ENCODE assay signal across 8 cellular contexts in the genomic region with DNA sequence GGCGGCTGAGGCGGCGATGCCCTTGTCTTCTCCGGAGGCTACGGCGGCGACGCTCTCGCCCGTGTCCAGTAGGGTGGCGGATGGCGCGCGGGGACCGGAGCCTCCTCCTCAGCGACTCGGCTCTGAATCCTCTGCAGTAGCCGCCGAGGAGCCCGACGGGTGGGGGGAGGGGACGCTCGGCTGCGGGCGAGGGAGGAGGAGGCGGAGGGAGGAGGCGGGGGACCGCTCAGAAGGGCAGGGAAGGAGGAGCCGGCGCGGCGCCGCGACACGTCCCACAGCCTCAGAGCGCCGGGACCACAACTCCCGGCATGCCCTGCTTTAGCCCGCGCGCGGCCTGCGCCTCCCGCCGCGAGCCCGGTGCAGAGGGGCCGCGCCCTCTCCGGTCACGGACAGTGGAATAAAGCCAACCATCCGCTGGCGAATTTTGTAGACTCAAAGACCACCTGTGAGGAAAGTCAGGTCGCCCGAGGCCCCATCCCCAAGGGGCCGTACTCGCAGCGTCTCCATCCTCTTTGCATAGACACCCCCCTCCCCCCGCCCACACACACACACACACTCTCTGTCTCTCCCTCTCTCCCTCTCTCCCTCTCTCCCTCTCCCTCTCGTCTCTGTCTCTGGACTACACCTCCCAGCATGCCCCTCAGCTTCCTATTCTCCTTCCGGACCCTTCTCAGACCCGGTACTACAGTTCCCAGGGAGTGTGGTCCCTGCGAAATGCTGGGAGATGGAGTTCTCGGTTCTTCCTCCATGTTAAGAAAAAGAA. TPM values are rescaled to one million over a fixed set of nuclear protein-coding genes. Genes with fewer than 3 reads are reported as not detected.
DNase-seq lines count a peak whose midpoint lies in the region; ATAC-seq and TF ChIP-seq lines count a peak whose summit lies in the region.

A gene with protein sequence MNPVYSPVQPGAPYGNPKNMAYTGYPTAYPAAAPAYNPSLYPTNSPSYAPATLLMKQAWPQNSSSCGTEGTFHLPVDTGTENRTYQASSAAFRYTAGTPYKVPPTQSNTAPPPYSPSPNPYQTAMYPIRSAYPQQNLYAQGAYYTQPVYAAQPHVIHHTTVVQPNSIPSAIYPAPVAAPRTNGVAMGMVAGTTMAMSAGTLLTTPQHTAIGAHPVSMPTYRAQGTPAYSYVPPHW (minus strand): TSS at position 157 of the 763 bp plus-strand sequence. CDS start 129,638 bp downstream, outside the sequence.

- H3K9me3 ChIP-seq in mucosa of rectum (ENCODE audit: control insufficient read depth in 2 of 2, low read length in 2 of 2), result no peaks in the 10 kb centered on the region

- H3K4me3 Mint-ChIP-seq in activated T-cell treated with anti-CD3 and anti-CD28 coated beads, Interleukin-2, amount 50 U/mL, for 24 hours, result peak within 1 kb of the TSS; percentile 90

- H3K36me3 ChIP-seq in mucosa of rectum (ENCODE audit: control insufficient read depth in 2 of 2, insufficient read depth in 2 of 2, low read length in 2 of 2), result no peaks in the 10 kb centered on the region

- peaks cover 41% of the 10 kb centered on the region for H3K4me1 Mint-ChIP-seq in activated T-cell treated with anti-CD3 and anti-CD28 coated beads, Interleukin-2, amount 50 U/mL, for 24 hours (ENCODE audit: low read depth)

- no peaks in the 10 kb centered on the region for H3K27me3 ChIP-seq in mucosa of rectum (ENCODE audit: control insufficient read depth in 2 of 2, insufficient read depth in 2 of 2, low read length in 2 of 2)

- peak within 1 kb of the TSS; percentile 86 to 97 for H3K4me3 ChIP-seq in mucosa of rectum (ENCODE audit: low read length in 2 of 2)

- peak within 1 kb of the TSS; percentile 83 to 89 for H3K27ac ChIP-seq in mucosa of rectum (ENCODE audit: low read depth in 2 of 2, low read length in 2 of 2)

- peak within 1 kb of the TSS; percentile 97 for H3K27ac Mint-ChIP-seq in activated T-cell treated with anti-CD3 and anti-CD28 coated beads, Interleukin-2, amount 50 U/mL, for 24 hours

- DNase-seq in DMS79 (lab: John Stamatoyannopoulos, UW) (peak; percentile 100), KG1 (lab: John Stamatoyannopoulos, UW) (peak; percentile 96), erythroblast (lab: John Stamatoyannopoulos, UW) (peak; percentile 96 to 97)
- peak; percentile 94 for DNase-seq in activated T-cell treated with anti-CD3 and anti-CD28 coated beads, Interleukin-2, amount 50 U/mL, for 24 hours
- DNase-seq in stimulated activated CD8-positive, alpha-beta memory T cell treated with anti-CD3 and anti-CD28 coated beads, Interleukin-4, amount 100 ng/mL, for 48 hours, result peak; percentile 92

- peaks cover 9% of the 10 kb centered on the region for H3K36me3 Mint-ChIP-seq in activated T-cell treated with anti-CD3 and anti-CD28 coated beads, Interleukin-2, amount 50 U/mL, for 24 hours (ENCODE audit: low read depth)

- H3K4me1 ChIP-seq in mucosa of rectum (ENCODE audit: control insufficient read depth in 2 of 2, insufficient read depth in 2 of 2, low read length in 2 of 2), result peaks cover 7 to 10% of the 10 kb centered on the region in 2 donors

- H3K27me3 Mint-ChIP-seq in activated T-cell treated with anti-CD3 and anti-CD28 coated beads, Interleukin-2, amount 50 U/mL, for 24 hours, result no peaks in the 10 kb centered on the region

- H3K9me3 Mint-ChIP-seq in activated T-cell treated with anti-CD3 and anti-CD28 coated beads, Interleukin-2, amount 50 U/mL, for 24 hours, result no peaks in the 10 kb centered on the region

- peak within 1 kb of the TSS; percentile 63 to 83 for H3K9ac ChIP-seq in mucosa of rectum (ENCODE audit: low read depth in 1 of 2, low read length in 2 of 2)

- TF ChIP-seq POLR2A in erythroblast (IDR thresholded peaks at IDR 0.05; ENCODE audit: low read length), result peak; percentile 71

- ATAC-seq in GM21717 (IDR thresholded peaks at IDR 0.05; ENCODE audit: unreplicated experiment), result peak; percentile 85

TF ChIP-seq in PFSK-1, 5 proteins besides CTCF, POLR2A, EP300 and RAD21:
- no peak for TF ChIP-seq SIN3A (IDR thresholded peaks at IDR 0.05; ENCODE audit: borderline replicate concordance, insufficient read depth, low read length)
- TF ChIP-seq POLR2AphosphoS5 (IDR thresholded peaks at IDR 0.05; ENCODE audit: low read depth, low read length), result peak; percentile 89
- peak; percentile 61 for TF ChIP-seq FOXP2 (optimal IDR thresholded peaks at IDR 0.05; ENCODE audit: borderline replicate concordance, extremely low read depth, extremely low read length, insufficient read depth)
- TF ChIP-seq TAF1 (IDR thresholded peaks at IDR 0.05; ENCODE audit: borderline replicate concordance, insufficient read depth, low read length), result peak; percentile 86; the same call in 1 of the 2 replicates
- TF ChIP-seq, protein P1, sequence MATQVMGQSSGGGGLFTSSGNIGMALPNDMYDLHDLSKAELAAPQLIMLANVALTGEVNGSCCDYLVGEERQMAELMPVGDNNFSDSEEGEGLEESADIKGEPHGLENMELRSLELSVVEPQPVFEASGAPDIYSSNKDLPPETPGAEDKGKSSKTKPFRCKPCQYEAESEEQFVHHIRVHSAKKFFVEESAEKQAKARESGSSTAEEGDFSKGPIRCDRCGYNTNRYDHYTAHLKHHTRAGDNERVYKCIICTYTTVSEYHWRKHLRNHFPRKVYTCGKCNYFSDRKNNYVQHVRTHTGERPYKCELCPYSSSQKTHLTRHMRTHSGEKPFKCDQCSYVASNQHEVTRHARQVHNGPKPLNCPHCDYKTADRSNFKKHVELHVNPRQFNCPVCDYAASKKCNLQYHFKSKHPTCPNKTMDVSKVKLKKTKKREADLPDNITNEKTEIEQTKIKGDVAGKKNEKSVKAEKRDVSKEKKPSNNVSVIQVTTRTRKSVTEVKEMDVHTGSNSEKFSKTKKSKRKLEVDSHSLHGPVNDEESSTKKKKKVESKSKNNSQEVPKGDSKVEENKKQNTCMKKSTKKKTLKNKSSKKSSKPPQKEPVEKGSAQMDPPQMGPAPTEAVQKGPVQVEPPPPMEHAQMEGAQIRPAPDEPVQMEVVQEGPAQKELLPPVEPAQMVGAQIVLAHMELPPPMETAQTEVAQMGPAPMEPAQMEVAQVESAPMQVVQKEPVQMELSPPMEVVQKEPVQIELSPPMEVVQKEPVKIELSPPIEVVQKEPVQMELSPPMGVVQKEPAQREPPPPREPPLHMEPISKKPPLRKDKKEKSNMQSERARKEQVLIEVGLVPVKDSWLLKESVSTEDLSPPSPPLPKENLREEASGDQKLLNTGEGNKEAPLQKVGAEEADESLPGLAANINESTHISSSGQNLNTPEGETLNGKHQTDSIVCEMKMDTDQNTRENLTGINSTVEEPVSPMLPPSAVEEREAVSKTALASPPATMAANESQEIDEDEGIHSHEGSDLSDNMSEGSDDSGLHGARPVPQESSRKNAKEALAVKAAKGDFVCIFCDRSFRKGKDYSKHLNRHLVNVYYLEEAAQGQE (IDR thresholded peaks at IDR 0.05; ENCODE audit: insufficient read depth in 1 of 2, low read depth in 2 of 2, low read length in 2 of 2), result 0 out of 4 replicates have a peak, but pooled peaks of 1 of the 2 experiments have one; percentile 41

RNA-seq across cellular contexts. Expression of the gene that starts here (rescaled TPM):
- polyA plus RNA-seq in PFSK-1 (2012; ENCODE audit: insufficient read length, low read depth), result 14.8 TPM

Comparison
In these comparisons a context has a peak if more than half of its experiments do, and no peak if none do; other contexts are left out.
1. Peak in every context shown above with its lines: DNase-seq, ATAC-seq, H3K4me3 ChIP-seq and H3K27ac ChIP-seq.